In the genomic region with DNA sequence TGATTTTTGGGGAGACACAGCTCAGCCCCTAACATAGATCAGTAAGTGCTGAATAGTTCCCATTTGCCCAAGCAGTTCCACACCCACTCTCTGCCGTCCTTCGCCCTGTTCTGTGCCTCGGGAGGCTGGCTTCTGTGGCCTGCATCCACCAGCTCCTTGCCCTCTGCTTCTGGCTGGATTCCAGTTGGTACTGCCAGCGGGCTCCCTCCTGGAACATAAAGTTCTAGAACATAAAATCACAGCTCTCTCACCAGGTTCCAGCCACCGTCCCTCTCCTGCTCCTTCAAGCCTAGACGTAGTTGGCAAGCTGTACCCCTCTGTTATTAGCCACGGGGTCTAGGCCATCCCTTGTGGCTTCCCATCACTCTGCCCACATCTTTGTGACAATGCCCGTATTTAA, we compare ENCODE assay signal across 17 cellular contexts. TPM values are rescaled to one million over a fixed set of nuclear protein-coding genes. Genes with fewer than 3 reads are reported as not detected.
DNase-seq lines count a peak whose midpoint lies in the region; ATAC-seq, FAIRE-seq and TF ChIP-seq lines count a peak whose summit lies in the region.
"Had no signal": no experiment of that assay in that cellular context is flagged by ENCODE, and none has a peak within 500 bp of the region (broad histone marks: within the 10 kb centered on the region; RNA-seq: fewer than 3 reads in every experiment).

No MANE protein-coding gene starts in this region.

- H3K9me3 ChIP-seq in left ventricle myocardium inferior (replicated peaks) (no peaks in the 10 kb centered on the region), pancreas (no peaks in the 10 kb centered on the region), transverse colon (no peaks in the 10 kb centered on the region)

- peak; percentile 80 for TF ChIP-seq EP300 in transverse colon (IDR thresholded peaks at IDR 0.05; ENCODE audit: low read depth)

- 29 to 31% methylated on average over 8 of the region's 8 CpGs for WGBS in pancreas, 2 donors
- WGBS in transverse colon (ENCODE audit: low coverage in 1 of 2), 2 donors: 71% methylated on average over 8 of the region's 8 CpGs; no CpG with 5 or more reads in 1 of the 2 donors

- FAIRE-seq in pancreas (lab: Jason Lieb, UNC) (no peak), GM12891 (lab: Jason Lieb, UNC) (no peak)
- FAIRE-seq: A204.1 had no signal

- peaks cover 1% of the 10 kb centered on the region for H3K36me3 ChIP-seq in left ventricle myocardium inferior
- no peaks in the 10 kb centered on the region for H3K36me3 ChIP-seq in pancreas
- no peaks in the 10 kb centered on the region for H3K36me3 ChIP-seq in transverse colon

- H3K27me3 ChIP-seq in left ventricle myocardium inferior (ENCODE audit: low read depth) (no peaks in the 10 kb centered on the region), pancreas (no peaks in the 10 kb centered on the region), transverse colon (no peaks in the 10 kb centered on the region)

- H3K4me1 ChIP-seq in left ventricle myocardium inferior (peaks cover 76% of the 10 kb centered on the region), pancreas (peaks cover 21 to 33% (median 26%) of the 10 kb centered on the region in 3 donors), transverse colon (peaks cover 19 to 40% (median 23%) of the 10 kb centered on the region in 4 donors)

- TF ChIP-seq CTCF in left ventricle myocardium inferior (IDR thresholded peaks at IDR 0.05; ENCODE audit: borderline replicate concordance) (no peak), pancreas (IDR thresholded peaks at IDR 0.05) (no peak), transverse colon (IDR thresholded peaks at IDR 0.05) (no peak)

- H3K4me3 Mint-ChIP-seq in activated naive CD8-positive, alpha-beta T cell: no peak overlapping the region
- H3K4me3 Mint-ChIP-seq in activated naive CD8-positive, alpha-beta T cell treated with anti-CD3 and anti-CD28 coated beads for 36 hours: no peak overlapping the region
- H3K4me3 Mint-ChIP-seq: activated CD8-positive, alpha-beta T cell treated with anti-CD3 and anti-CD28 coated beads, Interleukin-2, amount 10 ng/mL, durations not matched to agents 7 days and 5 days; central memory CD8-positive, alpha-beta T cell had no signal

- no peaks in the 10 kb centered on the region for H3K9me3 Mint-ChIP-seq in activated naive CD8-positive, alpha-beta T cell (ENCODE audit: low read depth)
- H3K9me3 Mint-ChIP-seq in activated naive CD8-positive, alpha-beta T cell treated with anti-CD3 and anti-CD28 coated beads for 36 hours: no peaks in the 10 kb centered on the region
- H3K9me3 Mint-ChIP-seq: central memory CD8-positive, alpha-beta T cell had no signal

- intact Hi-C loops in left ventricle myocardium inferior (cut with micrococcal nuclease): loop anchor here (10.0 kb wide), 1 partner anchor 261 kb away; no protein-coding TSS in a partner anchor
- intact Hi-C loops in pancreas (cut with DNase I): loop anchor here in 1 of 3 donors (10.0 kb wide), 1 partner anchor 261 kb away; no protein-coding TSS in a partner anchor
- intact Hi-C loops in transverse colon (cut with DNase I; ENCODE audit: low total_unique reads): loop anchor here (10.0 kb wide), 1 partner anchor 231 kb away; a partner anchor contains a TSS

- DNase-seq in activated naive CD8-positive, alpha-beta T cell treated with anti-CD3 and anti-CD28 coated beads for 36 hours: no peak
- DNase-seq in left ventricle myocardium inferior: peak; percentile 59
- DNase-seq in pancreas: peak in 4 of 6 donors; percentile 51 to 85 (median 77)
- DNase-seq in transverse colon: peak; percentile 42
- no peak for DNase-seq in GM12891 (ENCODE audit: insufficient read length, low spot score)
- DNase-seq in kidney glomerular epithelial cell (lab: John Stamatoyannopoulos, UW): no peak
- DNase-seq in activated CD4-positive, alpha-beta T cell treated with anti-CD3 and anti-CD28 coated beads for 1 hour: no peak
- DNase-seq: activated CD8-positive, alpha-beta T cell treated with anti-CD3 and anti-CD28 coated beads, Interleukin-2, amount 10 ng/mL, durations not matched to agents 7 days and 5 days; MM.1S; NCI-H1930; NCI-H510A treated with DMSO at 0.1 percent for 48 hours; PC-9 had no signal

- in situ Hi-C loops in transverse colon (cut with MboI; ENCODE audit: low pct_ligation_motif_present in 1 of 4, low pct_unique_long_range_greater_than_20kb in 1 of 4, low sequenced_read_pairs in 3 of 4): loop anchor here in 3 of 4 donors (10.0 to 25.0 kb wide), 3 partner anchors 234 to 261 kb away; a partner anchor contains a TSS

- ATAC-seq in pancreas: peak in 1 of 4 donors; percentile 7
- ATAC-seq: activated CD8-positive, alpha-beta T cell treated with anti-CD3 and anti-CD28 coated beads, Interleukin-2, amount 10 ng/mL, durations not matched to agents 7 days and 5 days; SK-N-SH treated with all-trans-retinoic acid at 6 μM for 48 hours had no signal

- H3K4me3 ChIP-seq in left ventricle myocardium inferior (no peak overlapping the region), pancreas (no peak overlapping the region), transverse colon (no peak overlapping the region)
- H3K4me3 ChIP-seq: lung, PC-9 had no signal

- H3K27me3 Mint-ChIP-seq in activated naive CD8-positive, alpha-beta T cell: no peaks in the 10 kb centered on the region
- H3K27me3 Mint-ChIP-seq in activated naive CD8-positive, alpha-beta T cell treated with anti-CD3 and anti-CD28 coated beads for 36 hours: no peaks in the 10 kb centered on the region

- H3K27ac ChIP-seq in left ventricle myocardium inferior (replicated peaks): peak overlapping the region; percentile 97
- peak overlapping the region in 1 of 4 donors; percentile 96 for H3K27ac ChIP-seq in pancreas
- peak overlapping the region; percentile 33 to 95 (median 90) for H3K27ac ChIP-seq in transverse colon
- H3K27ac ChIP-seq: PC-9 had no signal

- TF ChIP-seq POLR2A in transverse colon (IDR thresholded peaks at IDR 0.05): no peak
- TF ChIP-seq POLR2A in GM12891 (IDR thresholded peaks at IDR 0.05; ENCODE audit: low read depth, low read length): no peak

- peaks cover 3% of the 10 kb centered on the region for H3K36me3 Mint-ChIP-seq in activated naive CD8-positive, alpha-beta T cell
- peaks cover 11% of the 10 kb centered on the region for H3K36me3 Mint-ChIP-seq in activated naive CD8-positive, alpha-beta T cell treated with anti-CD3 and anti-CD28 coated beads for 36 hours

- H3K27ac Mint-ChIP-seq in activated naive CD8-positive, alpha-beta T cell: peak overlapping the region; percentile 24
- H3K27ac Mint-ChIP-seq in activated naive CD8-positive, alpha-beta T cell treated with anti-CD3 and anti-CD28 coated beads for 36 hours: no peak overlapping the region
- H3K27ac Mint-ChIP-seq: activated CD8-positive, alpha-beta T cell treated with anti-CD3 and anti-CD28 coated beads, Interleukin-2, amount 10 ng/mL, durations not matched to agents 7 days and 5 days had no signal

- H3K4me1 Mint-ChIP-seq in activated naive CD8-positive, alpha-beta T cell (ENCODE audit: low read depth): peaks cover 29% of the 10 kb centered on the region
- peaks cover 14% of the 10 kb centered on the region for H3K4me1 Mint-ChIP-seq in activated naive CD8-positive, alpha-beta T cell treated with anti-CD3 and anti-CD28 coated beads for 36 hours

TF ChIP-seq in GM12891, 5 proteins besides CTCF, POLR2A, EP300 and RAD21:
- TF ChIP-seq POLR2AphosphoS5 (IDR thresholded peaks at IDR 0.05; ENCODE audit: low read depth, low read length) (no peak), TAF1 (IDR thresholded peaks at IDR 0.05; ENCODE audit: low read depth, low read length) (no peak), PAX5 (IDR thresholded peaks at IDR 0.05; ENCODE audit: insufficient read depth, low read length, severe bottlenecking) (no peak), SPI1 (IDR thresholded peaks at IDR 0.05; ENCODE audit: low read depth, low read length) (no peak), POU2F2 (IDR thresholded peaks at IDR 0.05; ENCODE audit: low read depth, low read length) (no peak)
TF ChIP-seq in GM12891: peak in this region for 0.

RNA-seq across cellular contexts. Expression of a gene that starts 3.9 kb away (rescaled TPM):
- total RNA-seq in activated naive CD8-positive, alpha-beta T cell treated with anti-CD3 and anti-CD28 coated beads for 36 hours: 10 to 100 TPM; 85.0 to 91.4 TPM
- total RNA-seq in left ventricle myocardium inferior: 89.4 TPM
- 10 to 100 TPM; 12.7 to 25.4 (median 15.5) TPM for total RNA-seq in pancreas
- 10 to 100 TPM in 1 of 2 donors, 1 to 10 TPM in 1; 5.8 to 15.8 TPM for polyA plus RNA-seq in pancreas
- total RNA-seq in transverse colon: 10 to 100 TPM in 1 of 4 donors, 1 to 10 TPM in 2, under 1 TPM in 1; 0.37 to 11.1 (median 6.5) TPM
- 68.2 TPM for polyA plus RNA-seq in GM12891 (2012; ENCODE audit: low read depth, missing spikeins)

Comparison
In these comparisons a context has a peak if more than half of its experiments do, and no peak if none do; other contexts are left out.
1. DNase-seq: peak in left ventricle myocardium inferior (single experiment), pancreas (4 of 6) and transverse colon (single experiment); none in activated naive CD8-positive, alpha-beta T cell treated with anti-CD3 and anti-CD28 coated beads for 36 hours (single experiment), GM12891 (single experiment), kidney glomerular epithelial cell (single experiment) and activated CD4-positive, alpha-beta T cell treated with anti-CD3 and anti-CD28 coated beads for 1 hour (single experiment).